15 cellular contexts compared by ENCODE assay signal in genomic region chr16:65249768-65250167, GRCh38.
DNase-seq lines count a peak whose midpoint lies in the region; ATAC-seq and TF ChIP-seq lines count a peak whose summit lies in the region.
"Had no signal": no experiment of that assay in that cellular context is flagged by ENCODE, and none has a peak within 500 bp of the region (broad histone marks: within the 10 kb centered on the region; RNA-seq: fewer than 3 reads in every experiment).

No MANE protein-coding gene starts in this region.

- H3K4me3 Mint-ChIP-seq in stimulated activated naive CD8-positive, alpha-beta T cell treated with anti-CD3 and anti-CD28 coated beads, Interleukin-15, amount 100 ng/mL, for 72 hours, result no peak overlapping the region
- H3K4me3 Mint-ChIP-seq: activated naive CD8-positive, alpha-beta T cell treated with anti-CD3 and anti-CD28 coated beads for 36 hours; natural killer cell had no signal

- H3K4me3 ChIP-seq in choroid plexus epithelial cell (ENCODE audit: low read depth, low read length), result no peak overlapping the region
- H3K4me3 ChIP-seq in ovary, result no peak overlapping the region

- 6 to 17% (median 8%) methylated on average over 8 of the region's 8 CpGs for whole genome bisulfite sequencing in ovary, 3 donors

- H3K27ac ChIP-seq in ovary, result peak overlapping the region; percentile 9 to 66
- H3K27ac ChIP-seq: KMS-11 had no signal

- TF ChIP-seq EP300 in ovary (IDR thresholded peaks at IDR 0.05), result no peak

- no peak for TF ChIP-seq POLR2A in ovary (IDR thresholded peaks at IDR 0.05)

- no peaks in the 10 kb centered on the region for H3K27me3 Mint-ChIP-seq in stimulated activated naive CD8-positive, alpha-beta T cell treated with anti-CD3 and anti-CD28 coated beads, Interleukin-15, amount 100 ng/mL, for 72 hours
- H3K27me3 Mint-ChIP-seq: activated naive CD8-positive, alpha-beta T cell treated with anti-CD3 and anti-CD28 coated beads for 36 hours had no signal

- H3K36me3 ChIP-seq in ovary, result no peaks in the 10 kb centered on the region

- DNase-seq in AG08395 (ENCODE audit: low spot score) (peak; percentile 10), choroid plexus epithelial cell (ENCODE audit: low read depth) (peak; percentile 75), iPS-NIHi7 (ENCODE audit: extremely low spot score) (peak; percentile 49), ovary (peak; percentile 76 to 85 (median 80)), T1000 (lab: John Stamatoyannopoulos, UW) (no peak)
- DNase-seq in stimulated activated naive CD8-positive, alpha-beta T cell treated with anti-CD3 and anti-CD28 coated beads, Interleukin-15, amount 100 ng/mL, for 72 hours, result no peak
- DNase-seq in activated CD4-positive, alpha-beta T cell treated with anti-CD3 and anti-CD28 coated beads for 4 hours, result no peak
- DNase-seq: 8988T; activated naive CD8-positive, alpha-beta T cell treated with anti-CD3 and anti-CD28 coated beads for 36 hours; DMS 273 treated with DMSO at 0.1 percent for 48 hours; natural killer cell; stimulated activated CD4-positive, alpha-beta T cell treated with anti-CD3 and anti-CD28 coated beads, Interleukin-4, amount 100 ng/mL, for 1 hour; T-helper 2 cell had no signal

- no peak overlapping the region for H3K27ac Mint-ChIP-seq in stimulated activated naive CD8-positive, alpha-beta T cell treated with anti-CD3 and anti-CD28 coated beads, Interleukin-15, amount 100 ng/mL, for 72 hours
- H3K27ac Mint-ChIP-seq: activated naive CD8-positive, alpha-beta T cell treated with anti-CD3 and anti-CD28 coated beads for 36 hours; natural killer cell had no signal

- ATAC-seq in stimulated activated naive CD8-positive, alpha-beta T cell treated with anti-CD3 and anti-CD28 coated beads, Interleukin-15, amount 100 ng/mL, for 72 hours, result no peak
- ATAC-seq in GM18511 (IDR thresholded peaks at IDR 0.05; ENCODE audit: unreplicated experiment), result no peak
- ATAC-seq: natural killer cell had no signal

- H3K4me1 ChIP-seq in ovary (ENCODE audit: insufficient read depth), result no peaks in the 10 kb centered on the region

- intact Hi-C loops in ovary (cut with DNase I), result no loop called here

- no peaks in the 10 kb centered on the region for H3K27me3 ChIP-seq in ovary

- peaks cover 10 to 13% of the 10 kb centered on the region in 2 donors for H3K9me3 Mint-ChIP-seq in stimulated activated naive CD8-positive, alpha-beta T cell treated with anti-CD3 and anti-CD28 coated beads, Interleukin-15, amount 100 ng/mL, for 72 hours
- H3K9me3 Mint-ChIP-seq: activated naive CD8-positive, alpha-beta T cell treated with anti-CD3 and anti-CD28 coated beads for 36 hours had no signal

- no peaks in the 10 kb centered on the region for H3K9me3 ChIP-seq in ovary

- peak; percentile 23 for TF ChIP-seq CTCF in choroid plexus epithelial cell (conservative IDR thresholded peaks at IDR 0.05; ENCODE audit: low read depth, low read length)
- no peak for TF ChIP-seq CTCF in ovary (IDR thresholded peaks at IDR 0.05)

- no peaks in the 10 kb centered on the region for H3K4me1 Mint-ChIP-seq in stimulated activated naive CD8-positive, alpha-beta T cell treated with anti-CD3 and anti-CD28 coated beads, Interleukin-15, amount 100 ng/mL, for 72 hours
- H3K4me1 Mint-ChIP-seq: activated naive CD8-positive, alpha-beta T cell treated with anti-CD3 and anti-CD28 coated beads for 36 hours; natural killer cell had no signal

Comparison
In these comparisons a context has a peak if more than half of its experiments do, and no peak if none do; other contexts are left out.
1. DNase-seq: peak in AG08395 (single experiment), choroid plexus epithelial cell (single experiment), iPS-NIHi7 (single experiment) and ovary (5 of 5); none in stimulated activated naive CD8-positive, alpha-beta T cell treated with anti-CD3 and anti-CD28 coated beads, Interleukin-15, amount 100 ng/mL, for 72 hours (0 of 2), T1000 (single experiment) and activated CD4-positive, alpha-beta T cell treated with anti-CD3 and anti-CD28 coated beads for 4 hours (0 of 2).